In the genomic region with DNA sequence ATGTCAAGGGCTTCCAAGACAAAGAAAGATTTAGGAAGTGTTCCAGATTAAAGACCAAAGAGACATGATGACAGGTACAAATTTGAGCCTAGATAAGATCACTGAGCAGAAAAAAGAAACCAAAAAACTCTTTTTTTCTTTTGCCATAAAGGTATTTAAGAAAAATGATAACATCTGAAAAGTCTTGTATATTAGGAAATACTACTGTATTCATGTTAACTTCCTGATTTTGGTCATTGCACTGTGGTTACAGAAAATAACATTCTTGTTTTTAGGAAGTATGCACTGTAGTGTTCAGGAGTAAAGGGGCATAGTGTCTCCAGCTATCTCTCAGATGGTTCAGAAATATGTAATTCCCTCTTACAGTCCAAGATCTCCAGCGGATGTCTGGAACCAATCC, we compare ENCODE assay signal across 32 cellular contexts. TPM values are rescaled to one million over a fixed set of nuclear protein-coding genes. Genes with fewer than 3 reads are reported as not detected.
DNase-seq lines count a peak whose midpoint lies in the region; ATAC-seq and TF ChIP-seq lines count a peak whose summit lies in the region.
"Had no signal": no experiment of that assay in that cellular context is flagged by ENCODE, and none has a peak within 500 bp of the region (broad histone marks: within the 10 kb centered on the region; RNA-seq: fewer than 3 reads in every experiment).

No MANE protein-coding gene starts in this region.

- TF ChIP-seq CTCF in heart left ventricle (IDR thresholded peaks at IDR 0.05) (no peak), type B pancreatic cell (conservative IDR thresholded peaks at IDR 0.05) (no peak)

- H3K4me1 ChIP-seq in heart left ventricle = peaks cover 0 to 12% (median 0%) of the 10 kb centered on the region in 12 donors
- peaks cover 25% of the 10 kb centered on the region for H3K4me1 ChIP-seq in adipocyte (ENCODE audit: control insufficient read depth, insufficient read depth, low read length)
- H3K4me1 ChIP-seq: ascending aorta had no signal

- H3K27ac Mint-ChIP-seq in type B pancreatic cell = peak overlapping the region; percentile 18
- H3K27ac Mint-ChIP-seq: activated CD4-positive, alpha-beta T cell treated with anti-CD3 and anti-CD28 coated beads, Interleukin-2, amount 10 ng/mL, durations not matched to agents 24 days and 14 days; activated naive CD8-positive, alpha-beta T cell treated with anti-CD3 and anti-CD28 coated beads for 36 hours; effector memory CD8-positive, alpha-beta T cell; neural progenitor cell; stimulated activated naive CD8-positive, alpha-beta T cell treated with anti-CD3 and anti-CD28 coated beads, Interleukin-15, Interleukin-2, amounts not matched to agents 100 ng/mL and 50 ng/mL, for 24 hours; T-helper 2 cell treated with Interferon-gamma antibody and Interleukin-4, amounts not matched to agents 5 μg/mL and 100 μg/mL, for 36 hours; WTC11 had no signal

- H3K4me1 Mint-ChIP-seq in type B pancreatic cell (ENCODE audit: unreplicated experiment) = peaks cover 10% of the 10 kb centered on the region
- H3K4me1 Mint-ChIP-seq: WTC11 had no signal

- no peak overlapping the region for H3K9ac ChIP-seq in adipocyte (ENCODE audit: low read length)
- H3K9ac ChIP-seq: neural progenitor cell had no signal

- H3K27ac ChIP-seq in heart left ventricle = no peak overlapping the region
- H3K27ac ChIP-seq: 22Rv1, ascending aorta, C4-2B, left ventricle myocardium inferior, neural progenitor cell, SK-N-MC, testis had no signal

- H3K9me3 ChIP-seq in heart left ventricle = no peaks in the 10 kb centered on the region
- no peaks in the 10 kb centered on the region for H3K9me3 ChIP-seq in adipocyte (ENCODE audit: control insufficient read depth, low read length)
- H3K9me3 ChIP-seq: ascending aorta, left ventricle myocardium inferior, spleen, testis had no signal

- no peaks in the 10 kb centered on the region for H3K36me3 ChIP-seq in heart left ventricle
- no peaks in the 10 kb centered on the region for H3K36me3 ChIP-seq in adipocyte (ENCODE audit: control insufficient read depth, insufficient read depth, low read length, severe bottlenecking)
- H3K36me3 ChIP-seq: ascending aorta, left ventricle myocardium inferior, neural progenitor cell, spleen had no signal

- peaks cover 6% of the 10 kb centered on the region for H3K27me3 Mint-ChIP-seq in type B pancreatic cell
- H3K27me3 Mint-ChIP-seq: activated naive CD8-positive, alpha-beta T cell treated with anti-CD3 and anti-CD28 coated beads for 36 hours; stimulated activated naive CD8-positive, alpha-beta T cell treated with anti-CD3 and anti-CD28 coated beads, Interleukin-15, Interleukin-2, amounts not matched to agents 100 ng/mL and 50 ng/mL, for 24 hours had no signal

- DNase-seq in Right ventricle myocardium superior (no peak), heart left ventricle (no peak), OCI-M1 (lab: John Stamatoyannopoulos, UW) (peak; percentile 53), adipocyte (ENCODE audit: low read depth) (peak; percentile 38), type B pancreatic cell (ENCODE audit: extremely low spot score, unreplicated experiment) (no peak), NCI-H524 (lab: John Stamatoyannopoulos, UW) (no peak), dedifferentiated amniotic fluid mesenchymal stem cell (ENCODE audit: extremely low spot score) (no peak)
- no peak for DNase-seq in activated CD4-positive, alpha-beta T cell treated with anti-CD3 and anti-CD28 coated beads, Interleukin-2, amount 50 U/mL, for 48 hours
- DNase-seq: activated CD4-positive, alpha-beta T cell treated with anti-CD3 and anti-CD28 coated beads, Interleukin-2, amount 10 ng/mL, durations not matched to agents 24 days and 14 days; activated effector memory CD4-positive, alpha-beta T cell treated with anti-CD3 and anti-CD28 coated beads, Interleukin-2, amount 50 U/mL, for 16 hours; activated naive CD8-positive, alpha-beta T cell treated with anti-CD3 and anti-CD28 coated beads for 36 hours; activated T-cell treated with anti-CD3 and anti-CD28 coated beads, Interleukin-2, amount 50 U/mL, for 1 hour; Calu3; DMS79; effector memory CD8-positive, alpha-beta T cell; left ventricle myocardium inferior; NCI-H146; NCI-H748 treated with DMSO at 0.1 percent for 48 hours; right cardiac atrium; RPMI8226; spleen; stimulated activated CD4-positive, alpha-beta T cell treated with anti-CD3 and anti-CD28 coated beads, Interleukin-2, amount 100 ng/mL, for 24 hours; testis had no signal

- 64 to 88% (median 73%) methylated on average over 1 of the region's 1 CpG for WGBS in heart left ventricle, 4 donors

- no peak for TF ChIP-seq POLR2A in heart left ventricle (IDR thresholded peaks at IDR 0.05)

- no peak overlapping the region for H3K4me3 ChIP-seq in heart left ventricle
- H3K4me3 ChIP-seq in adipocyte (ENCODE audit: low read length) = no peak overlapping the region
- H3K4me3 ChIP-seq: ascending aorta, left ventricle myocardium inferior, neural progenitor cell, SK-N-MC, spleen, testis had no signal

- no peaks in the 10 kb centered on the region for H3K36me3 Mint-ChIP-seq in type B pancreatic cell
- H3K36me3 Mint-ChIP-seq: activated naive CD8-positive, alpha-beta T cell treated with anti-CD3 and anti-CD28 coated beads for 36 hours; neural progenitor cell; WTC11 had no signal

- intact Hi-C loops in Right ventricle myocardium superior (cut with DNase I) (no loop called here), heart left ventricle (cut with DNase I) (no loop called here)

- H3K27me3 ChIP-seq in heart left ventricle (no peaks in the 10 kb centered on the region), adipocyte (replicated peaks; ENCODE audit: control insufficient read depth, insufficient read depth, low read length) (no peaks in the 10 kb centered on the region)
- H3K27me3 ChIP-seq: ascending aorta, neural progenitor cell, testis had no signal

- ATAC-seq in Right ventricle myocardium superior (ENCODE audit: poor library complexity) (peak; percentile 52), heart left ventricle (no peak)
- ATAC-seq: effector memory CD8-positive, alpha-beta T cell; HCT116; right cardiac atrium; WTC11 had no signal

- H3K9me3 Mint-ChIP-seq in type B pancreatic cell = no peaks in the 10 kb centered on the region
- H3K9me3 Mint-ChIP-seq: activated CD4-positive, alpha-beta T cell treated with anti-CD3 and anti-CD28 coated beads, Interleukin-2, amount 10 ng/mL, durations not matched to agents 24 days and 14 days; activated naive CD8-positive, alpha-beta T cell treated with anti-CD3 and anti-CD28 coated beads for 36 hours; effector memory CD8-positive, alpha-beta T cell; neural progenitor cell; stimulated activated naive CD8-positive, alpha-beta T cell treated with anti-CD3 and anti-CD28 coated beads, Interleukin-15, Interleukin-2, amounts not matched to agents 100 ng/mL and 50 ng/mL, for 24 hours; T-helper 2 cell treated with Interferon-gamma antibody and Interleukin-4, amounts not matched to agents 5 μg/mL and 100 μg/mL, for 36 hours had no signal

- no peak overlapping the region for H3K4me3 Mint-ChIP-seq in type B pancreatic cell
- H3K4me3 Mint-ChIP-seq: activated CD4-positive, alpha-beta T cell treated with anti-CD3 and anti-CD28 coated beads, Interleukin-2, amount 10 ng/mL, durations not matched to agents 24 days and 14 days; activated naive CD8-positive, alpha-beta T cell treated with anti-CD3 and anti-CD28 coated beads for 36 hours; effector memory CD8-positive, alpha-beta T cell; neural progenitor cell; stimulated activated naive CD8-positive, alpha-beta T cell treated with anti-CD3 and anti-CD28 coated beads, Interleukin-15, Interleukin-2, amounts not matched to agents 100 ng/mL and 50 ng/mL, for 24 hours; T-helper 2 cell treated with Interferon-gamma antibody and Interleukin-4, amounts not matched to agents 5 μg/mL and 100 μg/mL, for 36 hours; WTC11 had no signal

RNA-seq across cellular contexts. Expression of a gene that starts 37.1 kb away (rescaled TPM):
- total RNA-seq in Right ventricle myocardium superior = 15.1 TPM
- total RNA-seq in heart left ventricle = 10 to 100 TPM; 13.2 to 20.4 (median 15.8) TPM
- 10 to 100 TPM in 1 of 2 donors, 1 to 10 TPM in 1; 8.2 to 17.8 TPM for polyA plus RNA-seq in heart left ventricle
- 20.5 and 23.6 TPM in 2 replicates for total RNA-seq in type B pancreatic cell (ENCODE audit: low replicate concordance)

RNA-seq across cellular contexts. Expression of a gene that starts 37.2 kb away (rescaled TPM):
- total RNA-seq in Right ventricle myocardium superior (16.1 TPM), heart left ventricle (10 to 100 TPM; 16.3 to 28.5 (median 22.0) TPM), type B pancreatic cell (ENCODE audit: low replicate concordance) (35.9 and 45.4 TPM in 2 replicates)
- polyA plus RNA-seq in heart left ventricle = 10 to 100 TPM; 10.4 to 11.7 TPM

Comparison
In these comparisons a context has a peak if more than half of its experiments do, and no peak if none do; other contexts are left out.
1. DNase-seq: peak in OCI-M1 (single experiment) and adipocyte (single experiment); none in Right ventricle myocardium superior (single experiment), heart left ventricle (0 of 5), type B pancreatic cell (single experiment), NCI-H524 (0 of 2), activated CD4-positive, alpha-beta T cell treated with anti-CD3 and anti-CD28 coated beads, Interleukin-2, amount 50 U/mL, for 48 hours (0 of 2) and dedifferentiated amniotic fluid mesenchymal stem cell (single experiment).